ENCODE assay signal across 8 cellular contexts in genomic region chr15:39171944-39172368, GRCh38.
DNase-seq lines count a peak whose midpoint lies in the region; ATAC-seq and TF ChIP-seq lines count a peak whose summit lies in the region.

No MANE protein-coding gene starts in this region.

- TF ChIP-seq POLR2A in NB4 (IDR thresholded peaks at IDR 0.05; ENCODE audit: extremely low read depth, insufficient read length) (no peak), testis (IDR thresholded peaks at IDR 0.05) (no peak)

- no peak overlapping the region for H3K27ac Mint-ChIP-seq in endothelial cell (ENCODE audit: unreplicated experiment)
- H3K27ac Mint-ChIP-seq in mesothelial cell of epicardium, result peak overlapping the region; percentile 97
- H3K27ac Mint-ChIP-seq in T-helper 17 cell, result no peak overlapping the region

- WGBS in testis, 2 donors, result 88% methylated on average over 3 of the region's 3 CpGs

- no peak for ATAC-seq in GM21423 (IDR thresholded peaks at IDR 0.05; ENCODE audit: unreplicated experiment)
- no peak for ATAC-seq in T-helper 17 cell

- 0 out of 2 replicates have a peak, but pooled peaks cover 3% of the 10 kb centered on the region for H3K9me3 ChIP-seq in SJSA1 (replicated peaks)
- H3K9me3 ChIP-seq in testis, result no peaks in the 10 kb centered on the region
- no peaks in the 10 kb centered on the region for H3K9me3 ChIP-seq in T-helper 17 cell (ENCODE audit: control insufficient read depth, low read length, poor library complexity, severe bottlenecking)

- intact Hi-C loops in testis (cut with DNase I; ENCODE audit: low total_unique reads), result no loop called here

- H3K27me3 ChIP-seq in SJSA1 (replicated peaks) (no peaks in the 10 kb centered on the region), testis (no peaks in the 10 kb centered on the region)

- H3K4me1 ChIP-seq in SJSA1 (replicated peaks), result peaks cover 25% of the 10 kb centered on the region
- peaks cover 9% of the 10 kb centered on the region for H3K4me1 ChIP-seq in testis

- H3K27me3 Mint-ChIP-seq in endothelial cell (ENCODE audit: unreplicated experiment) (no peaks in the 10 kb centered on the region), mesothelial cell of epicardium (ENCODE audit: low read depth) (no peaks in the 10 kb centered on the region), T-helper 17 cell (peaks cover 59% of the 10 kb centered on the region)

- H3K36me3 Mint-ChIP-seq in endothelial cell (ENCODE audit: low read depth, unreplicated experiment) (no peaks in the 10 kb centered on the region), mesothelial cell of epicardium (no peaks in the 10 kb centered on the region), T-helper 17 cell (ENCODE audit: low read depth) (peaks cover 3% of the 10 kb centered on the region)

- TF ChIP-seq CTCF in NB4 (IDR thresholded peaks at IDR 0.05; ENCODE audit: low read depth, low read length) (peak; percentile 14), endothelial cell (IDR thresholded peaks at IDR 0.05; ENCODE audit: unreplicated experiment) (peak; percentile 31), mesothelial cell of epicardium (IDR thresholded peaks at IDR 0.05; ENCODE audit: unreplicated experiment) (no peak), testis (IDR thresholded peaks at IDR 0.05) (peak in 1 of 3 experiments; percentile 31)

- no peaks in the 10 kb centered on the region for H3K9me3 Mint-ChIP-seq in endothelial cell (ENCODE audit: unreplicated experiment)
- no peaks in the 10 kb centered on the region for H3K9me3 Mint-ChIP-seq in mesothelial cell of epicardium

- H3K4me3 Mint-ChIP-seq in endothelial cell (ENCODE audit: unreplicated experiment) (no peak overlapping the region), mesothelial cell of epicardium (no peak overlapping the region), T-helper 17 cell (no peak overlapping the region)

- H3K4me3 ChIP-seq in NB4 (ENCODE audit: low read depth, low read length) (no peak overlapping the region), SJSA1 (no peak overlapping the region), testis (no peak overlapping the region)

- DNase-seq in ELR (ENCODE audit: low read depth) (peak; percentile 98), NB4 (ENCODE audit: low read depth) (peak; percentile 78), SJSA1 (ENCODE audit: low read depth in 1 of 2, low spot score in 2 of 2) (peak; percentile 90 to 93), endothelial cell (ENCODE audit: low spot score) (peak; percentile 46), mesothelial cell of epicardium (ENCODE audit: low spot score in 2 of 2, unreplicated experiment in 2 of 2) (peak; percentile 48 to 74), testis (peak; percentile 61), T-helper 17 cell (no peak)

- H3K4me1 Mint-ChIP-seq in endothelial cell (ENCODE audit: unreplicated experiment) (peaks cover 17% of the 10 kb centered on the region), mesothelial cell of epicardium (peaks cover 49% of the 10 kb centered on the region), T-helper 17 cell (peaks cover 8% of the 10 kb centered on the region)

- H3K27ac ChIP-seq in SJSA1, result peak overlapping the region; percentile 64
- peak overlapping the region in 1 of 2 donors; percentile 60 for H3K27ac ChIP-seq in testis

- no peaks in the 10 kb centered on the region for H3K36me3 ChIP-seq in SJSA1
- H3K36me3 ChIP-seq in testis (ENCODE audit: low read depth, missing control alignments), result no peaks in the 10 kb centered on the region

Comparison
In these comparisons a context has a peak if more than half of its experiments do, and no peak if none do; other contexts are left out.
1. DNase-seq: peak in ELR (single experiment), NB4 (single experiment), SJSA1 (2 of 2), endothelial cell (single experiment), mesothelial cell of epicardium (2 of 2) and testis (single experiment); none in T-helper 17 cell (0 of 3).